8 cellular contexts compared by ENCODE assay signal in genomic region chr10:103757531-103758293, GRCh38.
DNase-seq lines count a peak whose midpoint lies in the region; ATAC-seq and TF ChIP-seq lines count a peak whose summit lies in the region.

No MANE protein-coding gene starts in this region.

- peaks cover 2% of the 10 kb centered on the region for H3K9me3 Mint-ChIP-seq in activated CD8-positive, alpha-beta memory T cell treated with anti-CD3 and anti-CD28 coated beads, Interleukin-2, amount 10 ng/mL, durations not matched to agents 7 days and 5 days (ENCODE audit: low read depth)
- H3K9me3 Mint-ChIP-seq in central memory CD8-positive, alpha-beta T cell: no peaks in the 10 kb centered on the region

- peaks cover 5% of the 10 kb centered on the region for H3K27me3 Mint-ChIP-seq in activated CD8-positive, alpha-beta memory T cell treated with anti-CD3 and anti-CD28 coated beads, Interleukin-2, amount 10 ng/mL, durations not matched to agents 7 days and 5 days
- H3K27me3 Mint-ChIP-seq in central memory CD8-positive, alpha-beta T cell: no peaks in the 10 kb centered on the region

- TF ChIP-seq RAD21 in liver (IDR thresholded peaks at IDR 0.05): peak in 1 of 2 donors; percentile 24

- H3K4me1 ChIP-seq in liver (ENCODE audit: control insufficient read depth in 4 of 4, insufficient read depth in 4 of 4, low read length in 3 of 4): peaks cover 0 to 19% (median 7%) of the 10 kb centered on the region in 4 donors
- peaks cover 17 to 40% of the 10 kb centered on the region in 2 donors for H3K4me1 ChIP-seq in thoracic aorta (ENCODE audit: control insufficient read depth in 1 of 2, low read depth in 2 of 2)
- peaks cover 17% of the 10 kb centered on the region for H3K4me1 ChIP-seq in testis

- no peaks in the 10 kb centered on the region for H3K36me3 Mint-ChIP-seq in activated CD8-positive, alpha-beta memory T cell treated with anti-CD3 and anti-CD28 coated beads, Interleukin-2, amount 10 ng/mL, durations not matched to agents 7 days and 5 days
- H3K36me3 Mint-ChIP-seq in central memory CD8-positive, alpha-beta T cell (ENCODE audit: insufficient read depth): no peaks in the 10 kb centered on the region

- TF ChIP-seq CTCF in liver (IDR thresholded peaks at IDR 0.05; ENCODE audit: low read depth, low read length, missing input control) (no peak), thoracic aorta (IDR thresholded peaks at IDR 0.05) (no peak), testis (IDR thresholded peaks at IDR 0.05) (no peak)

- H3K36me3 ChIP-seq in liver (ENCODE audit: control insufficient read depth in 4 of 4, insufficient read depth in 3 of 4, low read depth in 1 of 4, low read length in 3 of 4) (no peaks in the 10 kb centered on the region), thoracic aorta (no peaks in the 10 kb centered on the region), testis (ENCODE audit: low read depth, missing control alignments) (no peaks in the 10 kb centered on the region)

- TF ChIP-seq POLR2A in testis (IDR thresholded peaks at IDR 0.05): no peak

- WGBS in liver: 73% methylated on average over 18 of the region's 18 CpGs
- WGBS in testis, 2 donors: 66 to 69% methylated on average over 11 to 18 of the region's 18 CpGs

- no peaks in the 10 kb centered on the region for H3K27me3 ChIP-seq in liver (ENCODE audit: control insufficient read depth in 4 of 4, insufficient read depth in 4 of 4, low read length in 3 of 4)
- no peaks in the 10 kb centered on the region for H3K27me3 ChIP-seq in thoracic aorta (replicated peaks; ENCODE audit: insufficient read depth)
- no peaks in the 10 kb centered on the region for H3K27me3 ChIP-seq in testis

- intact Hi-C loops in testis (cut with DNase I; ENCODE audit: low total_unique reads): no loop called here

- peak; percentile 88 for DNase-seq in activated CD8-positive, alpha-beta memory T cell treated with anti-CD3 and anti-CD28 coated beads, Interleukin-2, amount 10 ng/mL, durations not matched to agents 7 days and 5 days
- DNase-seq in activated CD8-positive, alpha-beta memory T cell treated with anti-CD3 and anti-CD28 coated beads for 24 hours: no peak
- DNase-seq in central memory CD8-positive, alpha-beta T cell (ENCODE audit: low spot score in 2 of 2): peak in 1 of 2 donors; percentile 30
- DNase-seq in thoracic aorta (ENCODE audit: low spot score): no peak
- no peak for DNase-seq in testis

- ATAC-seq in activated CD8-positive, alpha-beta memory T cell treated with anti-CD3 and anti-CD28 coated beads, Interleukin-2, amount 10 ng/mL, durations not matched to agents 7 days and 5 days: peak; percentile 62
- peak; percentile 78 for ATAC-seq in SK-N-SH treated with all-trans-retinoic acid at 6 μM for 48 hours
- peak; percentile 61 for ATAC-seq in central memory CD8-positive, alpha-beta T cell (replicated peaks; ENCODE audit: extremely low read depth, poor library complexity, severe bottlenecking)
- ATAC-seq in thoracic aorta (ENCODE audit: insufficient number of reproducible peaks, low FRiP score, low read depth): no peak
- no peak for ATAC-seq in GM21360 (IDR thresholded peaks at IDR 0.05; ENCODE audit: unreplicated experiment)

- H3K4me3 ChIP-seq in liver (ENCODE audit: low read depth in 1 of 3, low read length in 3 of 3) (no peak overlapping the region), thoracic aorta (no peak overlapping the region), testis (no peak overlapping the region)

- CTCF ChIA-PET in activated CD8-positive, alpha-beta memory T cell treated with anti-CD3 and anti-CD28 coated beads, Interleukin-2, amount 10 ng/mL, durations not matched to agents 7 days and 5 days (lab: Charles Lee): interaction anchor here (1.1 to 3.7 kb wide), 8 partner anchors 9 to 101 kb away, joined by 3 to 22 read pairs (median 6); no protein-coding TSS in a partner anchor

- H3K27ac ChIP-seq in liver (ENCODE audit: low read depth in 1 of 2, low read length in 2 of 2): no peak overlapping the region
- peak overlapping the region; percentile 74 to 76 for H3K27ac ChIP-seq in thoracic aorta
- no peak overlapping the region for H3K27ac ChIP-seq in testis

- peak overlapping the region; percentile 9 for H3K4me3 Mint-ChIP-seq in activated CD8-positive, alpha-beta memory T cell treated with anti-CD3 and anti-CD28 coated beads, Interleukin-2, amount 10 ng/mL, durations not matched to agents 7 days and 5 days
- H3K4me3 Mint-ChIP-seq in central memory CD8-positive, alpha-beta T cell: peak overlapping the region; percentile 71

- H3K4me1 Mint-ChIP-seq in activated CD8-positive, alpha-beta memory T cell treated with anti-CD3 and anti-CD28 coated beads, Interleukin-2, amount 10 ng/mL, durations not matched to agents 7 days and 5 days: peaks cover 58% of the 10 kb centered on the region
- peaks cover 39% of the 10 kb centered on the region for H3K4me1 Mint-ChIP-seq in central memory CD8-positive, alpha-beta T cell

- H3K9me3 ChIP-seq in liver (ENCODE audit: control insufficient read depth in 4 of 4, low read length in 3 of 4): no peaks in the 10 kb centered on the region
- H3K9me3 ChIP-seq in thoracic aorta: no peaks in the 10 kb centered on the region
- H3K9me3 ChIP-seq in testis: no peaks in the 10 kb centered on the region

- H3K9ac ChIP-seq in liver (ENCODE audit: low read depth in 1 of 2, low read length in 2 of 2): no peak overlapping the region

- peak overlapping the region; percentile 82 for H3K27ac Mint-ChIP-seq in activated CD8-positive, alpha-beta memory T cell treated with anti-CD3 and anti-CD28 coated beads, Interleukin-2, amount 10 ng/mL, durations not matched to agents 7 days and 5 days
- peak overlapping the region; percentile 88 for H3K27ac Mint-ChIP-seq in central memory CD8-positive, alpha-beta T cell (ENCODE audit: low read depth)

TF ChIP-seq in SK-N-SH treated with all-trans-retinoic acid at 6 μM for 48 hours, 23 proteins besides CTCF, POLR2A, EP300 and RAD21:
- TF ChIP-seq ZC3H10 (CRISPR knock-in tag; IDR thresholded peaks at IDR 0.05): no peak
- TF ChIP-seq GLIS3 (CRISPR knock-in tag; IDR thresholded peaks at IDR 0.05): no peak
- TF ChIP-seq, protein P1, sequence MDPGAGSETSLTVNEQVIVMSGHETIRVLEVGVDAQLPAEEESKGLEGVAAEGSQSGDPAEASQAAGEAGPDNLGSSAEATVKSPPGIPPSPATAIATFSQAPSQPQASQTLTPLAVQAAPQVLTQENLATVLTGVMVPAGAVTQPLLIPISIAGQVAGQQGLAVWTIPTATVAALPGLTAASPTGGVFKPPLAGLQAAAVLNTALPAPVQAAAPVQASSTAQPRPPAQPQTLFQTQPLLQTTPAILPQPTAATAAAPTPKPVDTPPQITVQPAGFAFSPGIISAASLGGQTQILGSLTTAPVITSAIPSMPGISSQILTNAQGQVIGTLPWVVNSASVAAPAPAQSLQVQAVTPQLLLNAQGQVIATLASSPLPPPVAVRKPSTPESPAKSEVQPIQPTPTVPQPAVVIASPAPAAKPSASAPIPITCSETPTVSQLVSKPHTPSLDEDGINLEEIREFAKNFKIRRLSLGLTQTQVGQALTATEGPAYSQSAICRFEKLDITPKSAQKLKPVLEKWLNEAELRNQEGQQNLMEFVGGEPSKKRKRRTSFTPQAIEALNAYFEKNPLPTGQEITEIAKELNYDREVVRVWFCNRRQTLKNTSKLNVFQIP (CRISPR knock-in tag; IDR thresholded peaks at IDR 0.05; ENCODE audit: borderline replicate concordance, low read depth): no peak
- TF ChIP-seq, protein P2, sequence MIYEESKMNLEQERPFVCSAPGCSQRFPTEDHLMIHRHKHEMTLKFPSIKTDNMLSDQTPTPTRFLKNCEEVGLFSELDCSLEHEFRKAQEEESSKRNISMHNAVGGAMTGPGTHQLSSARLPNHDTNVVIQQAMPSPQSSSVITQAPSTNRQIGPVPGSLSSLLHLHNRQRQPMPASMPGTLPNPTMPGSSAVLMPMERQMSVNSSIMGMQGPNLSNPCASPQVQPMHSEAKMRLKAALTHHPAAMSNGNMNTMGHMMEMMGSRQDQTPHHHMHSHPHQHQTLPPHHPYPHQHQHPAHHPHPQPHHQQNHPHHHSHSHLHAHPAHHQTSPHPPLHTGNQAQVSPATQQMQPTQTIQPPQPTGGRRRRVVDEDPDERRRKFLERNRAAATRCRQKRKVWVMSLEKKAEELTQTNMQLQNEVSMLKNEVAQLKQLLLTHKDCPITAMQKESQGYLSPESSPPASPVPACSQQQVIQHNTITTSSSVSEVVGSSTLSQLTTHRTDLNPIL (CRISPR knock-in tag; IDR thresholded peaks at IDR 0.05; ENCODE audit: low read depth): no peak
- TF ChIP-seq RARB (CRISPR knock-in tag; IDR thresholded peaks at IDR 0.05): no peak
TF ChIP-seq in SK-N-SH treated with all-trans-retinoic acid at 6 μM for 48 hours: peak in this region for 0.

TF ChIP-seq in liver, 16 proteins besides CTCF, POLR2A, EP300 and RAD21:
- TF ChIP-seq NR2F2 (IDR thresholded peaks at IDR 0.05) (peak; percentile 43), FOXA2 (IDR thresholded peaks at IDR 0.05) (no peak)

Comparison
In these comparisons a context has a peak if more than half of its experiments do, and no peak if none do; other contexts are left out.
1. ATAC-seq: peak in activated CD8-positive, alpha-beta memory T cell treated with anti-CD3 and anti-CD28 coated beads, Interleukin-2, amount 10 ng/mL, durations not matched to agents 7 days and 5 days (single experiment), SK-N-SH treated with all-trans-retinoic acid at 6 μM for 48 hours (single experiment) and central memory CD8-positive, alpha-beta T cell (single experiment); none in thoracic aorta (single experiment) and GM21360 (single experiment).
2. H3K27ac ChIP-seq: peak in thoracic aorta (2 of 2); none in liver (0 of 2) and testis (0 of 2).